ENCODE assay signal across 8 cellular contexts in the genomic region with DNA sequence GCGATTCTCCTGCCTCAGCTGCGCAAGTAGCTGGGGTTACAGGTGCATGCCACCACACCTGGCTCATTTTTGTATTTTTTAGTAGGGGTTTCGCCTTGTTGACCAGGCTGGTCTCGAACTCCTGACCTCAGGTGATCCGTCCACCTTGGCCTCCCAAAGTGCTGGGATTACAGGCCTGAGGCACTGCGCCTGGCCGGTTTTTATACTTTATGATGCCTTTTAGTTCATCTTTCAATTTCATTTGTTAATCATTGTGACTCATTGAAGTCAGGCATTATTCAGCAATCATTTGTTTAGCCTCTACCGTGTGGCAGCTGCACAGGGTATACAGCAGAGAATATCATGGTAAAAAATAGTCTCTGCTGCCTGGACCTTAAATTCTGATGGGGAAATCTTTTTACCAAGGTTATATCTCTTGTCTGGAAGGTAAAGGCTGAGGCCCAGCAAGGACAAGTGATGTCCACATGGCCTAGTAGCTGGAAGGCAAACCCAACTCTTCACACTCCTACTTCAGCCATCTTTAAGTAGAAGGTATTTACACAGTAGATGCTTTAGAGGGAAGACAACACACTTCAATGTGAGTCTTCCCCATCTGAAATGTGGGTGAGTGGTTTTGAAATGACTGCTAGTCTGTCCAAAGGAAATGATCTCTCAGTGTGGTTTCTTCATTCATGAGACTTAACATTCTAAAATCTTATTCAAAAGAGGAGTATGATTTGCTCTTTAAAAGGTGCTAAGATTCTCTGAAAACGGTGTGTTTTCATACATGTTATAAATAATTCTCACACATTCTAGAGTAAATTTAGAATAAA. TPM values are rescaled to one million over a fixed set of nuclear protein-coding genes. Genes with fewer than 3 reads are reported as not detected.
DNase-seq lines count a peak whose midpoint lies in the region; ATAC-seq and TF ChIP-seq lines count a peak whose summit lies in the region.
"Had no signal": no experiment of that assay in that cellular context is flagged by ENCODE, and none has a peak within 500 bp of the region (broad histone marks: within the 10 kb centered on the region; RNA-seq: fewer than 3 reads in every experiment).

No MANE protein-coding gene starts in this region.

- peaks cover 23% of the 10 kb centered on the region for H3K36me3 Mint-ChIP-seq in activated CD8-positive, alpha-beta T cell treated with anti-CD3 and anti-CD28 coated beads for 36 hours (ENCODE audit: low read depth)
- no peaks in the 10 kb centered on the region for H3K36me3 Mint-ChIP-seq in osteocyte (ENCODE audit: unreplicated experiment)

- H3K4me3 Mint-ChIP-seq in activated CD8-positive, alpha-beta T cell treated with anti-CD3 and anti-CD28 coated beads for 36 hours = peak overlapping the region; percentile 65
- H3K4me3 Mint-ChIP-seq in osteocyte (ENCODE audit: unreplicated experiment) = no peak overlapping the region

- H3K27ac Mint-ChIP-seq in activated CD8-positive, alpha-beta T cell treated with anti-CD3 and anti-CD28 coated beads for 36 hours = peak overlapping the region; percentile 95
- H3K27ac Mint-ChIP-seq in osteocyte (ENCODE audit: unreplicated experiment) = no peak overlapping the region

- no peaks in the 10 kb centered on the region for H3K27me3 Mint-ChIP-seq in activated CD8-positive, alpha-beta T cell treated with anti-CD3 and anti-CD28 coated beads for 36 hours
- no peaks in the 10 kb centered on the region for H3K27me3 Mint-ChIP-seq in osteocyte (ENCODE audit: unreplicated experiment)

- POLR2A ChIA-PET in activated CD8-positive, alpha-beta T cell treated with anti-CD3 and anti-CD28 coated beads for 36 hours (lab: Charles Lee) = interaction anchor here (0.6 to 1.4 kb wide), 5 partner anchors 10 to 151 kb away, joined by 3 to 6 read pairs (median 3); no protein-coding TSS in a partner anchor

- intact Hi-C loops in activated CD8-positive, alpha-beta T cell treated with anti-CD3 and anti-CD28 coated beads for 36 hours (cut with micrococcal nuclease) = loop anchor here (2.0 kb wide), 1 partner anchor 40 kb away; no protein-coding TSS in a partner anchor

- H3K4me1 Mint-ChIP-seq in activated CD8-positive, alpha-beta T cell treated with anti-CD3 and anti-CD28 coated beads for 36 hours (ENCODE audit: low read depth) = peaks cover 45% of the 10 kb centered on the region
- H3K4me1 Mint-ChIP-seq in osteocyte (ENCODE audit: unreplicated experiment) = peaks cover 31% of the 10 kb centered on the region

- peak; percentile 47 for DNase-seq in activated CD8-positive, alpha-beta T cell treated with anti-CD3 and anti-CD28 coated beads for 36 hours
- DNase-seq in osteocyte (ENCODE audit: extremely low spot score, unreplicated experiment) (peak; percentile 10), UCSD-AML1 (lab: John Stamatoyannopoulos, UW; ENCODE audit: unreplicated experiment) (no peak), mesenteric fat pad (ENCODE audit: low spot score) (no peak)
- no peak for DNase-seq in stimulated activated naive CD4-positive, alpha-beta T cell (lab: John Stamatoyannopoulos, UW)
- DNase-seq: left lung had no signal

- TF ChIP-seq CTCF in activated CD8-positive, alpha-beta T cell treated with anti-CD3 and anti-CD28 coated beads for 36 hours (IDR thresholded peaks at IDR 0.05) = no peak
- TF ChIP-seq CTCF in osteocyte (IDR thresholded peaks at IDR 0.05) = no peak

- H3K9me3 Mint-ChIP-seq in activated CD8-positive, alpha-beta T cell treated with anti-CD3 and anti-CD28 coated beads for 36 hours = no peaks in the 10 kb centered on the region
- no peaks in the 10 kb centered on the region for H3K9me3 Mint-ChIP-seq in osteocyte (ENCODE audit: unreplicated experiment)

- CTCF ChIA-PET in activated CD8-positive, alpha-beta T cell treated with anti-CD3 and anti-CD28 coated beads for 36 hours (lab: Charles Lee) = interaction anchor here (4.2 kb wide), 1 partner anchor 100 kb away, joined by 15 read pairs; no protein-coding TSS in a partner anchor

- ATAC-seq in GM18868 (IDR thresholded peaks at IDR 0.05; ENCODE audit: unreplicated experiment) = peak; percentile 47
- peak; percentile 42 for ATAC-seq in HG02852 (IDR thresholded peaks at IDR 0.05; ENCODE audit: unreplicated experiment)
- ATAC-seq in activated CD8-positive, alpha-beta T cell treated with anti-CD3 and anti-CD28 coated beads for 36 hours = peak; percentile 41
- ATAC-seq: left lung had no signal

RNA-seq across cellular contexts. Expression of gene PRPSAP2, which starts 2.4 kb away (rescaled TPM):
- total RNA-seq in activated CD8-positive, alpha-beta T cell treated with anti-CD3 and anti-CD28 coated beads for 36 hours = 10 to 100 TPM; 63.0 to 63.7 TPM
- total RNA-seq in osteocyte (25.7 and 27.1 TPM in 2 replicates), mesenteric fat pad (15.8 TPM)

Comparison
In these comparisons a context has a peak if more than half of its experiments do, and no peak if none do; other contexts are left out.
1. DNase-seq: peak in activated CD8-positive, alpha-beta T cell treated with anti-CD3 and anti-CD28 coated beads for 36 hours (single experiment) and osteocyte (single experiment); none in UCSD-AML1 (single experiment), stimulated activated naive CD4-positive, alpha-beta T cell (0 of 6) and mesenteric fat pad (single experiment).
2. Peak in every context shown above with its lines, with median percentiles within 50 percentile points of each other: ATAC-seq.